ENCODE assay signal across 8 cellular contexts in genomic region chr20:59988141-59988540, GRCh38. TPM values are rescaled to one million over a fixed set of nuclear protein-coding genes. Genes with fewer than 3 reads are reported as not detected.
DNase-seq lines count a peak whose midpoint lies in the region; ATAC-seq, FAIRE-seq and TF ChIP-seq lines count a peak whose summit lies in the region.
"Had no signal": no experiment of that assay in that cellular context is flagged by ENCODE, and none has a peak within 500 bp of the region (broad histone marks: within the 10 kb centered on the region; RNA-seq: fewer than 3 reads in every experiment).

No MANE protein-coding gene starts in this region.

- H3K4me1 ChIP-seq in stomach = peaks cover 0 to 9% (median 2%) of the 10 kb centered on the region in 4 donors

- H3K27me3 ChIP-seq in bronchial epithelial cell (ENCODE audit: control insufficient read depth, insufficient read depth, low read length) = no peaks in the 10 kb centered on the region
- H3K27me3 ChIP-seq in stomach = no peaks in the 10 kb centered on the region

- FAIRE-seq in bronchial epithelial cell (lab: Jason Lieb, UNC) = no peak

- no peak for TF ChIP-seq POLR2A in stomach (IDR thresholded peaks at IDR 0.05)

- intact Hi-C loops in stomach (cut with DNase I; ENCODE audit: low total_unique reads) = no loop called here

- TF ChIP-seq EP300 in stomach (IDR thresholded peaks at IDR 0.05) = no peak

- H3K4me3 ChIP-seq in bronchial epithelial cell (ENCODE audit: low read depth, low read length) = no peak overlapping the region
- no peak overlapping the region for H3K4me3 ChIP-seq in stomach

- DNase-seq in NCI-H82 (lab: John Stamatoyannopoulos, UW) (peak; percentile 4), NCI-H82 treated with DMSO at 0.1 percent for 48 hours (lab: John Stamatoyannopoulos, UW; ENCODE audit: unreplicated experiment) (no peak), bronchial epithelial cell (ENCODE audit: low read depth) (peak; percentile 63), stomach (peak; percentile 87), omental fat pad (ENCODE audit: low spot score) (no peak), AG20443 (ENCODE audit: low spot score) (no peak)
- DNase-seq: activated CD4-positive, alpha-beta T cell treated with anti-CD3 and anti-CD28 coated beads for 1 hour; activated naive CD4-positive, alpha-beta T cell treated with anti-CD3 and anti-CD28 coated beads for 36 hours had no signal

- no peak for ATAC-seq in omental fat pad (ENCODE audit: low FRiP score)

- no peak for TF ChIP-seq CTCF in bronchial epithelial cell (IDR thresholded peaks at IDR 0.05; ENCODE audit: insufficient read depth, low read length, severe bottlenecking)
- TF ChIP-seq CTCF in stomach (IDR thresholded peaks at IDR 0.05) = no peak
- TF ChIP-seq CTCF in omental fat pad (IDR thresholded peaks at IDR 0.05) = no peak

- H3K27ac ChIP-seq in stomach = no peak overlapping the region

- 37 to 57% (median 41%) methylated on average over 5 of the region's 5 CpGs for WGBS in stomach, 5 donors

- no peaks in the 10 kb centered on the region for H3K36me3 ChIP-seq in bronchial epithelial cell (ENCODE audit: control insufficient read depth, insufficient read depth, low read length)
- H3K36me3 ChIP-seq in stomach = no peaks in the 10 kb centered on the region

- no peaks in the 10 kb centered on the region for H3K9me3 ChIP-seq in stomach

RNA-seq across cellular contexts. Expression of gene CDH26, which starts 29.9 kb away (rescaled TPM):
- total RNA-seq in bronchial epithelial cell (2.4 and 8.4 TPM in 2 replicates), stomach (100 to 1,000 TPM in 1 of 5 donors, 1 to 10 TPM in 3, under 1 TPM in 1; 0.45 to 116 (median 5.8) TPM), omental fat pad (1 to 10 TPM in 3 of 4 donors, under 1 TPM in 1; 0.60 to 4.1 (median 1.6) TPM)
- 1 to 10 TPM in 1 of 3 donors, under 1 TPM in 1, not detected in 1; 0.25 to 6.0 TPM for polyA plus RNA-seq in stomach

RNA-seq across cellular contexts. Expression of gene FAM217B, which starts 48.0 kb away (rescaled TPM):
- 4.5 and 5.8 TPM in 2 replicates for total RNA-seq in bronchial epithelial cell
- 10 to 100 TPM in 2 of 5 donors, 1 to 10 TPM in 3; 2.3 to 17.9 (median 8.6) TPM for total RNA-seq in stomach
- polyA plus RNA-seq in stomach = 1 to 10 TPM; 1.6 to 2.3 (median 2.2) TPM
- total RNA-seq in omental fat pad = 10 to 100 TPM in 1 of 4 donors, 1 to 10 TPM in 3; 3.7 to 16.6 (median 5.7) TPM

RNA-seq across cellular contexts. Expression of gene PPP1R3D, which starts 48.0 kb away (rescaled TPM):
- total RNA-seq in bronchial epithelial cell (9.5 and 12.2 TPM in 2 replicates), stomach (1 to 10 TPM in 4 of 5 donors, under 1 TPM in 1; 0.58 to 7.1 (median 5.7) TPM), omental fat pad (10 to 100 TPM in 1 of 4 donors, 1 to 10 TPM in 3; 3.5 to 16.7 (median 6.0) TPM)
- 1 to 10 TPM; 2.6 to 3.8 (median 3.7) TPM for polyA plus RNA-seq in stomach

RNA-seq across cellular contexts. Expression of gene SYCP2, which starts 54.7 kb away (rescaled TPM):
- total RNA-seq in bronchial epithelial cell = 0.26 and 0.51 TPM in 2 replicates
- 10 to 100 TPM in 2 of 5 donors, 1 to 10 TPM in 3; 1.4 to 14.6 (median 9.8) TPM for total RNA-seq in stomach
- polyA plus RNA-seq in stomach = 1 to 10 TPM; 1.9 to 4.9 (median 2.3) TPM
- total RNA-seq in omental fat pad = 1 to 10 TPM; 1.8 to 8.8 (median 2.9) TPM

Comparison
In these comparisons a context has a peak if more than half of its experiments do, and no peak if none do; other contexts are left out.
1. DNase-seq: peak in NCI-H82 (single experiment), bronchial epithelial cell (single experiment) and stomach (single experiment); none in NCI-H82 treated with DMSO at 0.1 percent for 48 hours (single experiment), omental fat pad (single experiment) and AG20443 (single experiment).